8 cellular contexts compared by ENCODE assay signal in the genomic region with DNA sequence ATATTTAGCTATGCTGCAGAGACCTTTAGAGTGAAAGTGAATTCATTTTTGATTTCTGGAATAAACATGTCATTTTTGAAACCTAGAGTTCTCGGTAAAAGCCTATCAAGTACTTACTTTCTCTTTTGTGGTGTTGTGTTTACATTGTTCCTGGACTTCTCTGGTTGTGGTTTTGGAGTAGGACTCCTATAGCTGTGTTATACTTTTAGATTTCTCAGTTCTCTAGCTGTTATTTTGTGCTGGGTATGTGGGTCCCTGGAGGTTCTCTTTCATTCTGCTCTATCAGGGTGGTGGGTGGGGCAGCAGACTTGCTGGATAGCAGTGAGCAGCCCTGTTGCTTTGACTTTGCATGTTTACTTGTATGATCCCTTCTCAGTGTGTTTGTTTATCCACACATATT. TPM values are rescaled to one million over a fixed set of nuclear protein-coding genes. Genes with fewer than 3 reads are reported as not detected.
A peak's percentile ranks its signal among the peaks of the same experiment; 100 is the strongest.
DNase-seq lines count a peak whose midpoint lies in the region; ATAC-seq and TF ChIP-seq lines count a peak whose summit lies in the region.

No MANE protein-coding gene starts in this region.

- H3K27ac ChIP-seq in breast epithelium = peak overlapping the region in 1 of 2 donors; percentile 5
- no peak overlapping the region for H3K27ac ChIP-seq in rectal smooth muscle tissue (ENCODE audit: low read depth, low read length)

- H3K4me3 ChIP-seq in breast epithelium (peak overlapping the region in 2 of 3 donors; percentile 8), rectal smooth muscle tissue (ENCODE audit: low read length) (peak overlapping the region; percentile 46)

- no peak overlapping the region for H3K9ac ChIP-seq in rectal smooth muscle tissue (ENCODE audit: low read length)

- ATAC-seq in GM19468 (IDR thresholded peaks at IDR 0.05; ENCODE audit: extremely low read depth, unreplicated experiment) (peak; percentile 78), HG03571 (IDR thresholded peaks at IDR 0.05; ENCODE audit: unreplicated experiment) (peak; percentile 73)

- no peak for TF ChIP-seq POLR2A in breast epithelium (IDR thresholded peaks at IDR 0.05)

- CTCF ChIA-PET in HEK293T (lab: Yijun Ruan, JAX) = interaction anchor here (0.6 kb wide), 1 partner anchor 11 kb away, joined by 3 read pairs; no protein-coding TSS in a partner anchor

- no peaks in the 10 kb centered on the region for H3K4me1 ChIP-seq in breast epithelium
- H3K4me1 ChIP-seq in rectal smooth muscle tissue (ENCODE audit: control insufficient read depth, insufficient read depth, low read length) = peaks cover 4% of the 10 kb centered on the region

- POLR2A ChIA-PET in HEK293T (lab: Yijun Ruan, JAX) = no interaction called here

- intact Hi-C loops in breast epithelium (cut with DNase I; ENCODE audit: low total_unique reads) = no loop called here

- DNase-seq in GM03348 (ENCODE audit: low spot score) = peak; percentile 37
- no peak for DNase-seq in breast epithelium (ENCODE audit: low spot score in 2 of 2)
- no peak for DNase-seq in T-helper 9 cell
- no peak for DNase-seq in HEK293T (ENCODE audit: extremely low spot score)
- DNase-seq in cerebellar nuclear complex (lab: John Stamatoyannopoulos, UW) = no peak

- H3K36me3 ChIP-seq in breast epithelium (no peaks in the 10 kb centered on the region), rectal smooth muscle tissue (ENCODE audit: control insufficient read depth, insufficient read depth, low read length) (peaks cover 3% of the 10 kb centered on the region)

- H3K27me3 ChIP-seq in breast epithelium (no peaks in the 10 kb centered on the region), rectal smooth muscle tissue (ENCODE audit: control insufficient read depth, insufficient read depth, low read length) (no peaks in the 10 kb centered on the region)

- no peak for TF ChIP-seq CTCF in breast epithelium (IDR thresholded peaks at IDR 0.05)

- H3K9me3 ChIP-seq in breast epithelium = no peaks in the 10 kb centered on the region

TF ChIP-seq in HEK293T, 16 proteins besides CTCF, POLR2A, EP300 and RAD21:
- TF ChIP-seq SP1 (IDR thresholded peaks at IDR 0.05) (no peak), ARNT (IDR thresholded peaks at IDR 0.05) (no peak)
TF ChIP-seq in HEK293T: peak in this region for 0.

RNA-seq across cellular contexts. Expression of a gene that starts 25.6 kb away (rescaled TPM):
- total RNA-seq in breast epithelium = 10 to 100 TPM; 11.8 to 35.3 (median 24.6) TPM
